In the genomic region with DNA sequence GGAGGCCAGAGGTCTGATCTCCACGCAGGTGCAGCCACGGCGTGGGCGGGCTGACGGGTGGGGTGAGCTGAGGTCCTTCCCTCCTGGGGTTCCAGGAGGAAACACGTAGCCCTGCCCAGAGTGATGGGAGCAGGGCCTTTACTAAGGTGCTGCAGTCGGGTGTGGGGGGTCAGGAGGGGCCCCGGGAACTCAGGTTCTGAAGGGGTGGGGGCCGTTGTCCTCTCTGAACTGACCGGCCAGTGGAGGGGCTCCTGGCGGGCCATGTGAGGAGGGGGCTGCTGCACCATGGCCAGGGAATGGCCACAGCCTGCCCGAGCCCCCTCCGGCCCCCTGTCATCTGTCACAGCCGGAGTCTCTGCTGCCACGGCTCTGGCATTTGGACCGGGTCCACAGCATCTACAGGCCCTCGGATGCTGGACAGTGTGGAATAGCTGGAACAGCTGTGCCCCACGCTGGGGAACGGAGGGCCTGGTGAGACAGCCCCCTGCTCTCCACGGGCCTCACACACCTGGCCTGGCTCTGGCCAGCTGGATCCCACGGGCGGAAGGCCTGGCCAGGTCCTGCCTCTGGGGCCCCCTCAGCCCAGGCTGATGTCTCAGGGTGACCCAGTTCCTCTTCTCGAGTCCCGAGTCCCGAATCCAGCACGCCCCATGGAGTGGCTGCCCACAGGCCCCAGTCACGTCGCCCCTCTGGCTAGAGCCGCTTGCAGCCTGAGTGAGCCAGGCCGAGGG, we compare ENCODE assay signal across 29 cellular contexts.
"Had no signal": no experiment of that assay in that cellular context is flagged by ENCODE, and none has a peak within 500 bp of the region (broad histone marks: within the 10 kb centered on the region; RNA-seq: fewer than 3 reads in every experiment).

No MANE protein-coding gene starts in this region.

- H3K4me3 Mint-ChIP-seq: activated naive CD4-positive, alpha-beta T cell treated with anti-CD3 and anti-CD28 coated beads, Interleukin-2, amount 10 ng/mL, durations not matched to agents 7 days and 5 days; activated T-cell treated with anti-CD3 and anti-CD28 coated beads, Interleukin-2, amount 50 U/mL, for 24 hours; activated T-helper 17 cell treated with anti-CD3 and anti-CD28 coated beads, Interleukin-2, amount 50 U/mL, for 72 hours; dendritic cell treated with granulocyte-macrophage colony-stimulating factor and Interleukin-4, amounts not matched to agents 40 ng/mL and 50 ng/mL, for 4 days; natural killer cell; T-cell; T-helper 2 cell treated with Interferon-gamma antibody and Interleukin-4, amounts not matched to agents 5 μg/mL and 100 μg/mL, for 36 hours had no signal

- H3K4me3 ChIP-seq: body of pancreas, cardiac muscle cell, left ventricle myocardium inferior, ovary, prostate gland, thyroid gland had no signal

- H3K27ac ChIP-seq: body of pancreas, cardiac muscle cell, foreskin keratinocyte, left ventricle myocardium inferior, ovary, prostate gland, thyroid gland, WERI-Rb-1 had no signal

- H3K27me3 ChIP-seq: body of pancreas, cardiac muscle cell, ovary, thyroid gland had no signal

- H3K27ac Mint-ChIP-seq: activated naive CD4-positive, alpha-beta T cell treated with anti-CD3 and anti-CD28 coated beads, Interleukin-2, amount 10 ng/mL, durations not matched to agents 7 days and 5 days; activated T-cell treated with anti-CD3 and anti-CD28 coated beads, Interleukin-2, amount 50 U/mL, for 24 hours; activated T-helper 17 cell treated with anti-CD3 and anti-CD28 coated beads, Interleukin-2, amount 50 U/mL, for 72 hours; dendritic cell treated with granulocyte-macrophage colony-stimulating factor and Interleukin-4, amounts not matched to agents 40 ng/mL and 50 ng/mL, for 4 days; natural killer cell; T-cell; T-helper 2 cell treated with Interferon-gamma antibody and Interleukin-4, amounts not matched to agents 5 μg/mL and 100 μg/mL, for 36 hours had no signal

- H3K9me3 ChIP-seq: body of pancreas, left ventricle myocardium inferior, ovary, prostate gland, thyroid gland had no signal

- ATAC-seq: activated T-helper 17 cell treated with anti-CD3 and anti-CD28 coated beads, Interleukin-2, amount 50 U/mL, for 72 hours; body of pancreas; foreskin keratinocyte; natural killer cell; stimulated activated naive CD8-positive, alpha-beta T cell treated with anti-CD3 and anti-CD28 coated beads, Interleukin-15, Interleukin-2, amounts not matched to agents 100 U/mL and 50 U/mL, for 24 hours; T-cell had no signal

- FAIRE-seq: TTC549 had no signal

- H3K36me3 Mint-ChIP-seq: activated naive CD4-positive, alpha-beta T cell treated with anti-CD3 and anti-CD28 coated beads, Interleukin-2, amount 10 ng/mL, durations not matched to agents 7 days and 5 days; natural killer cell; T-cell had no signal

- H3K4me1 ChIP-seq: body of pancreas, foreskin keratinocyte, prostate gland, thyroid gland had no signal

- H3K9me3 Mint-ChIP-seq: activated naive CD4-positive, alpha-beta T cell treated with anti-CD3 and anti-CD28 coated beads, Interleukin-2, amount 10 ng/mL, durations not matched to agents 7 days and 5 days; activated T-cell treated with anti-CD3 and anti-CD28 coated beads, Interleukin-2, amount 50 U/mL, for 24 hours; activated T-helper 17 cell treated with anti-CD3 and anti-CD28 coated beads, Interleukin-2, amount 50 U/mL, for 72 hours; dendritic cell treated with granulocyte-macrophage colony-stimulating factor and Interleukin-4, amounts not matched to agents 40 ng/mL and 50 ng/mL, for 4 days; natural killer cell; T-cell; T-helper 2 cell treated with Interferon-gamma antibody and Interleukin-4, amounts not matched to agents 5 μg/mL and 100 μg/mL, for 36 hours had no signal

- H3K36me3 ChIP-seq: cardiac muscle cell, left ventricle myocardium inferior, ovary, prostate gland, thyroid gland, WERI-Rb-1 had no signal

- DNase-seq: activated CD4-positive, alpha-beta T cell treated with anti-CD3 and anti-CD28 coated beads for 1 hour; activated CD4-positive, alpha-beta T cell treated with anti-CD3 and anti-CD28 coated beads, Interleukin-2, amount 50 U/mL, for 1 hour; activated CD8-positive, alpha-beta memory T cell treated with anti-CD3 and anti-CD28 coated beads for 24 hours; activated CD8-positive, alpha-beta memory T cell treated with anti-CD3 and anti-CD28 coated beads, Interleukin-2, amount 50 U/mL, for 4 hours; activated naive CD4-positive, alpha-beta T cell treated with anti-CD3 and anti-CD28 coated beads, Interleukin-2, amount 10 ng/mL, durations not matched to agents 7 days and 5 days; activated T-cell treated with anti-CD3 and anti-CD28 coated beads, Interleukin-2, amount 50 U/mL, for 24 hours; amygdala; body of pancreas; effector CD8-positive, alpha-beta T cell; erythroblast; foreskin keratinocyte; left ventricle myocardium inferior; mammary epithelial cell; midbrain; natural killer cell; ovary; stimulated activated CD4-positive, alpha-beta T cell treated with anti-CD3 and anti-CD28 coated beads, Interleukin-12 subunit alpha, Interleukin-12 subunit beta, amount 100 ng/mL, for 4 hours; stimulated activated CD4-positive, alpha-beta T cell treated with anti-CD3 and anti-CD28 coated beads, Interleukin-4, amount 100 ng/mL, for 4 hours; stimulated activated naive CD8-positive, alpha-beta T cell treated with anti-CD3 and anti-CD28 coated beads, Interleukin-15, Interleukin-2, amounts not matched to agents 100 U/mL and 50 U/mL, for 24 hours; substantia nigra; T-cell; thyroid gland; WERI-Rb-1 had no signal

- H3K4me1 Mint-ChIP-seq: activated naive CD4-positive, alpha-beta T cell treated with anti-CD3 and anti-CD28 coated beads, Interleukin-2, amount 10 ng/mL, durations not matched to agents 7 days and 5 days; activated T-helper 17 cell treated with anti-CD3 and anti-CD28 coated beads, Interleukin-2, amount 50 U/mL, for 72 hours; natural killer cell; T-cell had no signal
